ENCODE assay signal across 8 cellular contexts in the genomic region with DNA sequence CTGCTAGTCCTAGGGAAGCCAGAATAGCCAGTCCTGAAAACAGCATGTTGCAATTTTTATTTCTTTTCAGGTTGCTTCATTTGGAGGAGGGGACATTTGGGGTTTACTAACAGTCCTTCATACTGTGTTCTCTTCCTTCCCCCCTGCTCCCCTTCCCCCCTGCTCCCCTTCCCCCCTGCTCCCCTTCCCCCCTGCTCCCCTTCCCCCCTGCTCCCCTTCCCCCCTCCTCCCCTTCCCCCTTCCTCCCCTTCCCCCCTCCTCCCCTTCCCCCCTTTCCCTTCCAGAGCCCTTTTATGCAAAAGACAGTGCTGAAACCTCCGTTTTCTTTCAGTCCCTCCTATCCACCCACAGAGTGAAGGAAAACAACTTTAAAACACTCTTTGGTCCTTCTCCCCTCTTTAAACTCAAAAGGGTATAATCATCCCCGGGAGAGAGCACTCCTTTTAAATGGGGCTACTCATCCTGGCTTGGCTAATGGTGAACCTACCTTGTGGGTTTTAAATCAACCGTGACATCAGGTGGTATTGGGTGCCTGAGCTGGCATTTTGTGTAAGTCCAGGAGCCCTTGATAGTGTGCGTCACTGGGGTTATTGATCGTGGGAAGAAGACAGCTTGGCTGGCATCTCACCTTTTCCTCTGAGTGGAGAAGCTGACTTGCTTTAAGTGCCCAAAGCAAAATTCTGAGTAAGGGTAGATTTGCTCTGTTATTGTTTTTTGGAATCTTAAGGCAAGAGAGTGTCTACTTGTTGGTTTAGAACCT. TPM values are rescaled to one million over a fixed set of nuclear protein-coding genes. Genes with fewer than 3 reads are reported as not detected.
DNase-seq lines count a peak whose midpoint lies in the region; ATAC-seq, FAIRE-seq and TF ChIP-seq lines count a peak whose summit lies in the region.

No MANE protein-coding gene starts in this region.

- H3K4me2 ChIP-seq in Karpas-422 (ENCODE audit: low read depth, low read length, poor library complexity, severe bottlenecking) (peak overlapping the region; percentile 76), endothelial cell of umbilical vein (ENCODE audit: insufficient read depth, low read length) (peak overlapping the region; percentile 85), osteoblast (ENCODE audit: insufficient read depth, low read length) (peak overlapping the region; percentile 92)

- peaks cover 63% of the 10 kb centered on the region for H3K4me1 ChIP-seq in Karpas-422 (ENCODE audit: low read length)
- peaks cover 34% of the 10 kb centered on the region for H3K4me1 ChIP-seq in endothelial cell of umbilical vein (ENCODE audit: control insufficient read depth, extremely low read depth, insufficient read depth, low read length)
- H3K4me1 ChIP-seq in osteoblast (ENCODE audit: insufficient read depth, low read length) = peaks cover 52% of the 10 kb centered on the region

- peaks cover 64% of the 10 kb centered on the region for H3K4me1 Mint-ChIP-seq in activated CD4-positive, alpha-beta T cell treated with anti-CD3 and anti-CD28 coated beads for 36 hours

- H3K9ac ChIP-seq in Karpas-422 (ENCODE audit: low read length) (peak overlapping the region; percentile 99), endothelial cell of umbilical vein (replicated peaks; ENCODE audit: extremely low read depth, insufficient read depth, low read length) (peak overlapping the region; percentile 1)

- peak overlapping the region; percentile 73 for H3K27ac ChIP-seq in Karpas-422 (ENCODE audit: low read length)
- no peak overlapping the region for H3K27ac ChIP-seq in endothelial cell of umbilical vein (ENCODE audit: insufficient read depth, low read depth, low read length)
- peak overlapping the region; percentile 52 for H3K27ac ChIP-seq in osteoblast (ENCODE audit: low read depth, low read length)

- intact Hi-C loops in activated CD4-positive, alpha-beta T cell treated with anti-CD3 and anti-CD28 coated beads for 36 hours (cut with DNase I, micrococcal nuclease) = loop anchor here (5.0 kb wide), 4 partner anchors 54 to 566 kb away; a partner anchor contains a TSS
- intact Hi-C loops in endothelial cell of umbilical vein (cut with micrococcal nuclease) = loop anchor here (2.0 to 10.0 kb wide), 4 partner anchors 13 to 713 kb away; a partner anchor contains a TSS

- H3K27me3 ChIP-seq in Karpas-422 (ENCODE audit: low read length) = no peaks in the 10 kb centered on the region
- no peaks in the 10 kb centered on the region for H3K27me3 ChIP-seq in endothelial cell of umbilical vein (ENCODE audit: control insufficient read depth in 2 of 2, insufficient read depth in 2 of 2, low read length in 2 of 2)
- no peaks in the 10 kb centered on the region for H3K27me3 ChIP-seq in osteoblast (ENCODE audit: insufficient read depth, low read length)

- no peaks in the 10 kb centered on the region for H3K9me3 Mint-ChIP-seq in activated CD4-positive, alpha-beta T cell treated with anti-CD3 and anti-CD28 coated beads for 36 hours (ENCODE audit: low read depth)

- TSS peak; percentile 12 for BruUV-seq in endothelial cell of umbilical vein (replicated peaks; lab: Mats Ljungman, UMichigan)

- no peaks in the 10 kb centered on the region for H3K27me3 Mint-ChIP-seq in activated CD4-positive, alpha-beta T cell treated with anti-CD3 and anti-CD28 coated beads for 36 hours

- no peak for TF ChIP-seq CTCF in AG09309 (IDR thresholded peaks at IDR 0.05; ENCODE audit: control insufficient read depth, insufficient read depth, low read depth, low read length, missing control alignments)
- TF ChIP-seq CTCF in endothelial cell of umbilical vein (IDR thresholded peaks at IDR 0.05; ENCODE audit: extremely low read depth in 1 of 2, insufficient read depth in 1 of 2, low read depth in 1 of 2, low read length in 2 of 2) = no peak
- TF ChIP-seq CTCF in osteoblast (IDR thresholded peaks at IDR 0.05; ENCODE audit: extremely low read depth, low read depth, low read length) = no peak

- peak overlapping the region; percentile 88 for H3K4me3 Mint-ChIP-seq in activated CD4-positive, alpha-beta T cell treated with anti-CD3 and anti-CD28 coated beads for 36 hours

- H3K36me3 ChIP-seq in Karpas-422 (ENCODE audit: insufficient read depth, low read length) = peaks cover 9% of the 10 kb centered on the region; the same call in 1 of the 2 replicates
- no peaks in the 10 kb centered on the region for H3K36me3 ChIP-seq in endothelial cell of umbilical vein (ENCODE audit: control insufficient read depth in 2 of 2, extremely low read depth in 1 of 2, insufficient read depth in 2 of 2, low read length in 2 of 2)
- H3K36me3 ChIP-seq in osteoblast (ENCODE audit: insufficient read depth, low read length) = no peaks in the 10 kb centered on the region

- no peak for DNase-seq in AG09309 (ENCODE audit: low read depth)
- no peak for DNase-seq in Karpas-422
- DNase-seq in activated CD4-positive, alpha-beta T cell treated with anti-CD3 and anti-CD28 coated beads for 36 hours = peak; percentile 74
- peak; percentile 30 for DNase-seq in endothelial cell of umbilical vein (ENCODE audit: low read depth, low spot score)
- no peak for DNase-seq in osteoblast (ENCODE audit: insufficient read length, low spot score, missing footprints)
- DNase-seq in SW 1271 (lab: John Stamatoyannopoulos, UW) = no peak

- dilution Hi-C loops in endothelial cell of umbilical vein (cut with MboI; ENCODE audit: extremely low pct_ligation_motif_present, low sequenced_read_pairs) = no loop called here

- no peaks in the 10 kb centered on the region for H3K9me2 ChIP-seq in Karpas-422 (replicated peaks; ENCODE audit: insufficient read depth, low read length)

- peak; percentile 22 for ATAC-seq in activated CD4-positive, alpha-beta T cell treated with anti-CD3 and anti-CD28 coated beads for 36 hours
- ATAC-seq in HG03457 (IDR thresholded peaks at IDR 0.05; ENCODE audit: unreplicated experiment) (no peak), GM21515 (IDR thresholded peaks at IDR 0.05; ENCODE audit: unreplicated experiment) (no peak)

- peaks cover 60% of the 10 kb centered on the region for H4K20me1 ChIP-seq in Karpas-422 (ENCODE audit: insufficient read depth, low read depth, low read length)
- peaks cover 16% of the 10 kb centered on the region for H4K20me1 ChIP-seq in endothelial cell of umbilical vein (replicated peaks; ENCODE audit: control insufficient read depth, extremely low read depth, insufficient read depth, low read length)
- peaks cover 56% of the 10 kb centered on the region for H4K20me1 ChIP-seq in osteoblast (ENCODE audit: insufficient read depth, low read length)

- no peak for TF ChIP-seq POLR2A in endothelial cell of umbilical vein (IDR thresholded peaks at IDR 0.05; ENCODE audit: low read depth, low read length)

- POLR2A ChIA-PET in activated CD4-positive, alpha-beta T cell treated with anti-CD3 and anti-CD28 coated beads for 36 hours (lab: Charles Lee) = interaction anchor here (0.6 to 1.4 kb wide), 3 partner anchors 71 to 289 kb away, joined by 3 to 5 read pairs (median 4); a partner anchor contains a TSS
- POLR2A ChIA-PET in endothelial cell of umbilical vein (lab: Charles Lee) = interaction anchor here (0.7 kb wide), 1 partner anchor 35 kb away, joined by 4 read pairs; no protein-coding TSS in a partner anchor

- no peaks in the 10 kb centered on the region for H3K9me1 ChIP-seq in endothelial cell of umbilical vein (replicated peaks; ENCODE audit: control insufficient read depth, extremely low read depth, insufficient read depth, low read length)

- CTCF ChIA-PET in activated CD4-positive, alpha-beta T cell treated with anti-CD3 and anti-CD28 coated beads for 36 hours (lab: Charles Lee) = interaction anchor here (0.9 to 1.6 kb wide), 3 partner anchors 9 to 48 kb away, joined by 3 to 5 read pairs (median 3); no protein-coding TSS in a partner anchor
- CTCF ChIA-PET in endothelial cell of umbilical vein (lab: Charles Lee) = interaction anchor here (1.0 to 2.2 kb wide), 6 partner anchors 11 to 108 kb away, joined by 3 to 7 read pairs (median 4); no protein-coding TSS in a partner anchor

- peaks cover 17% of the 10 kb centered on the region for H3K36me3 Mint-ChIP-seq in activated CD4-positive, alpha-beta T cell treated with anti-CD3 and anti-CD28 coated beads for 36 hours (ENCODE audit: low read depth)

- H3K9me3 ChIP-seq in Karpas-422 (ENCODE audit: low read length) (no peaks in the 10 kb centered on the region), endothelial cell of umbilical vein (replicated peaks; ENCODE audit: control insufficient read depth, insufficient read depth, low read length) (no peaks in the 10 kb centered on the region), osteoblast (ENCODE audit: low read depth, low read length) (no peaks in the 10 kb centered on the region)

- FAIRE-seq in endothelial cell of umbilical vein (lab: Jason Lieb, UNC) = peak; percentile 21

- peak overlapping the region; percentile 89 for H3K27ac Mint-ChIP-seq in activated CD4-positive, alpha-beta T cell treated with anti-CD3 and anti-CD28 coated beads for 36 hours

- H3K79me2 ChIP-seq in Karpas-422 (ENCODE audit: low read length) (peaks cover 91% of the 10 kb centered on the region), endothelial cell of umbilical vein (ENCODE audit: control insufficient read depth, insufficient read depth, low read length) (peaks cover 74% of the 10 kb centered on the region), osteoblast (ENCODE audit: insufficient read depth, low read length) (peaks cover 77% of the 10 kb centered on the region)

- H3K4me3 ChIP-seq in AG09309 (ENCODE audit: control insufficient read depth, low read depth, low read length) = peak overlapping the region; percentile 96
- H3K4me3 ChIP-seq in Karpas-422 (ENCODE audit: low read length) = peak overlapping the region; percentile 98
- peak overlapping the region; percentile 25 to 86 (median 77) for H3K4me3 ChIP-seq in endothelial cell of umbilical vein (replicated peaks in 1 of 3; ENCODE audit: insufficient read depth in 1 of 3, low read depth in 1 of 3, low read length in 3 of 3)
- peak overlapping the region; percentile 82 for H3K4me3 ChIP-seq in osteoblast (ENCODE audit: insufficient read depth, low read length)

- no peak overlapping the region for H2AFZ ChIP-seq in Karpas-422 (ENCODE audit: low read length)
- H2AFZ ChIP-seq in endothelial cell of umbilical vein (ENCODE audit: low read depth, low read length) = no peak overlapping the region
- H2AFZ ChIP-seq in osteoblast (ENCODE audit: low read length) = no peak overlapping the region

RNA-seq across cellular contexts. Expression of a gene that starts 2.6 kb away (rescaled TPM):
- 105 and 140 TPM in 2 replicates for total RNA-seq in Karpas-422 (2014; rRNA removed; shearing (Covaris generic); ENCODE audit: low replicate concordance)
- total RNA-seq in activated CD4-positive, alpha-beta T cell treated with anti-CD3 and anti-CD28 coated beads for 36 hours = 100 to 1,000 TPM; 225 to 339 TPM
- 227 and 252 TPM in 2 replicates for total RNA-seq in endothelial cell of umbilical vein
- 57.1 and 70.4 TPM in 2 replicates for polyA plus RNA-seq in endothelial cell of umbilical vein
- 74.0 and 83.1 TPM in 2 replicates for polyA plus RNA-seq in endothelial cell of umbilical vein (2011; cell fraction: cytosol; rRNA removed)
- polyA plus RNA-seq in endothelial cell of umbilical vein (2011; cell fraction: nucleus; rRNA removed) = 155 and 162 TPM in 2 replicates
- polyA plus RNA-seq in endothelial cell of umbilical vein (2012) = 86.8 and 99.9 TPM in 2 replicates
- 120 and 127 TPM in 2 replicates for polyA minus RNA-seq in endothelial cell of umbilical vein
- polyA minus RNA-seq in endothelial cell of umbilical vein (2011; cell fraction: cytosol; rRNA and poly(A)+ RNA removed) = 87.9 TPM
- 92.8 and 116 TPM in 2 replicates for polyA minus RNA-seq in endothelial cell of umbilical vein (2011; cell fraction: nucleus; rRNA and poly(A)+ RNA removed)
- 115 and 124 TPM in 2 replicates for total RNA-seq in osteoblast

Comparison
In these comparisons a context has a peak if more than half of its experiments do, and no peak if none do; other contexts are left out.
1. DNase-seq: peak in activated CD4-positive, alpha-beta T cell treated with anti-CD3 and anti-CD28 coated beads for 36 hours (single experiment) and endothelial cell of umbilical vein (single experiment); none in AG09309 (single experiment), Karpas-422 (single experiment), osteoblast (single experiment) and SW 1271 (0 of 2).
2. Peak in every context shown above with its lines, with median percentiles within 50 percentile points of each other: H3K4me3 ChIP-seq and H3K4me2 ChIP-seq.